Comparison of ENCODE assay signal across 8 cellular contexts in the genomic region with DNA sequence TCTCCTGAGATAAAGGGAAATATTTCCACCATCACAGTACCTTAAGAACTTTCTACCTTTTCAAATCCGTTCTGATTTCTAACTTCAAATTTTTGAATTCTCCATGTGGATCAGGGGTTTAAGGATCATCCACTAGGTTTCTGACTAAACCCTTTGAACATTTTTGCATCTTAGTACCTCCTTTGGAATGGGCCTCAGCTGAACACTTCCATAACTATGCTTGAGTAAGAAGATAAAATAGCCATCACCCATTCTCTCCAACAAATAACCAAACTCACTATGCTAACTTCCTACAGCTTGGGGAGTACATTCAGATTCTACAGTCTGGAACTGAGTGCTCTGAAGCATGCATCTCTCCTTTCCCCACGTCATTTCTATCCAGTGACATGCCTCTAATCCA. TPM values are rescaled to one million over a fixed set of nuclear protein-coding genes. Genes with fewer than 3 reads are reported as not detected.
A peak's percentile ranks its signal among the peaks of the same experiment; 100 is the strongest.
DNase-seq lines count a peak whose midpoint lies in the region; ATAC-seq and TF ChIP-seq lines count a peak whose summit lies in the region.

No MANE protein-coding gene starts in this region.

- peaks cover 13% of the 10 kb centered on the region for H3K79me2 ChIP-seq in parathyroid adenoma

- no peak for TF ChIP-seq POLR2A in Peyer's patch (IDR thresholded peaks at IDR 0.05)
- no peak for TF ChIP-seq POLR2A in esophagus muscularis mucosa (IDR thresholded peaks at IDR 0.05; ENCODE audit: low read depth)

- peak overlapping the region; percentile 69 to 92 (median 83) for H3K27ac ChIP-seq in Peyer's patch
- H3K27ac ChIP-seq in esophagus muscularis mucosa (replicated peaks in 1 of 4): peak overlapping the region; percentile 79 to 84 (median 83)
- H3K27ac ChIP-seq in parathyroid adenoma: peak overlapping the region; percentile 81

- H3K4me1 ChIP-seq in Caco-2: peaks cover 9% of the 10 kb centered on the region
- peaks cover 0 to 18% (median 7%) of the 10 kb centered on the region in 4 donors for H3K4me1 ChIP-seq in Peyer's patch
- peaks cover 24 to 47% (median 45%) of the 10 kb centered on the region in 4 donors for H3K4me1 ChIP-seq in esophagus muscularis mucosa
- H3K4me1 ChIP-seq in parathyroid adenoma: peaks cover 12% of the 10 kb centered on the region

- peak overlapping the region; percentile 97 for H2AFZ ChIP-seq in parathyroid adenoma

- no peak overlapping the region for H3K9ac ChIP-seq in parathyroid adenoma

- 74% methylated on average over 2 of the region's 2 CpGs for WGBS in esophagus muscularis mucosa

- DNase-seq in Caco-2 (no peak), Peyer's patch (no peak), esophagus muscularis mucosa (ENCODE audit: extremely low spot score) (no peak), NCI-H774 (lab: John Stamatoyannopoulos, UW) (no peak), SKM-1 (lab: John Stamatoyannopoulos, UW; ENCODE audit: unreplicated experiment) (no peak)

- peaks cover 16% of the 10 kb centered on the region for H3K4me1 Mint-ChIP-seq in Caco-2 (ENCODE audit: low read depth, unreplicated experiment)

- H3K9me3 Mint-ChIP-seq in Caco-2 (ENCODE audit: unreplicated experiment): no peaks in the 10 kb centered on the region

- BruUV-seq in Caco-2 (replicated peaks; lab: Mats Ljungman, UMichigan): no TSS peak

- peak overlapping the region; percentile 65 for H3K4me2 ChIP-seq in parathyroid adenoma (ENCODE audit: low read length)

- ATAC-seq in HG03565 (IDR thresholded peaks at IDR 0.05; ENCODE audit: unreplicated experiment) (no peak), GM18517 (IDR thresholded peaks at IDR 0.05; ENCODE audit: unreplicated experiment) (no peak)

- POLR2A ChIA-PET in Caco-2 (lab: Charles Lee): interaction anchor here (1.2 kb wide), 1 partner anchor 850 kb away, joined by 3 read pairs; a partner anchor contains a TSS

- TF ChIP-seq EP300 in esophagus muscularis mucosa (IDR thresholded peaks at IDR 0.05): no peak

- no peaks in the 10 kb centered on the region for H3K27me3 Mint-ChIP-seq in Caco-2 (ENCODE audit: insufficient read depth, unreplicated experiment)

- H3K4me3 ChIP-seq in Caco-2 (ENCODE audit: low read depth, low read length) (peak overlapping the region; percentile 87), Peyer's patch (peak overlapping the region in 1 of 4 donors; percentile 71), esophagus muscularis mucosa (peak overlapping the region; percentile 63 to 74 (median 67)), parathyroid adenoma (ENCODE audit: low read depth, low read length) (no peak overlapping the region)

- intact Hi-C loops in Caco-2 (cut with micrococcal nuclease; ENCODE audit: unreplicated experiment): loop anchor here (10.0 kb wide), 1 partner anchor 851 kb away; a partner anchor contains a TSS
- intact Hi-C loops in esophagus muscularis mucosa (cut with DNase I): loop anchor here (5.0 to 10.0 kb wide), 3 partner anchors 61 to 1081 kb away; a partner anchor contains a TSS

- H3K36me3 Mint-ChIP-seq in Caco-2 (ENCODE audit: insufficient read depth, unreplicated experiment): peaks cover 11% of the 10 kb centered on the region

- no peaks in the 10 kb centered on the region for H3K36me3 ChIP-seq in Caco-2 (ENCODE audit: control insufficient read depth, insufficient read depth, low read length)
- no peaks in the 10 kb centered on the region for H3K36me3 ChIP-seq in Peyer's patch
- H3K36me3 ChIP-seq in esophagus muscularis mucosa: peaks cover 3% of the 10 kb centered on the region in 4 donors
- H3K36me3 ChIP-seq in parathyroid adenoma (ENCODE audit: control insufficient read depth, insufficient read depth, low read length): no peaks in the 10 kb centered on the region

- H3K27ac Mint-ChIP-seq in Caco-2 (ENCODE audit: unreplicated experiment): peak overlapping the region; percentile 79

- H3K27me3 ChIP-seq in Caco-2 (replicated peaks; ENCODE audit: control insufficient read depth, insufficient read depth, low read length) (no peaks in the 10 kb centered on the region), Peyer's patch (no peaks in the 10 kb centered on the region), esophagus muscularis mucosa (no peaks in the 10 kb centered on the region), parathyroid adenoma (ENCODE audit: control insufficient read depth, insufficient read depth, low read length) (no peaks in the 10 kb centered on the region)

- H3K4me3 Mint-ChIP-seq in Caco-2 (ENCODE audit: unreplicated experiment): peak overlapping the region; percentile 87

- no peaks in the 10 kb centered on the region for H3K9me3 ChIP-seq in Caco-2
- H3K9me3 ChIP-seq in Peyer's patch: no peaks in the 10 kb centered on the region
- H3K9me3 ChIP-seq in esophagus muscularis mucosa: no peaks in the 10 kb centered on the region
- H3K9me3 ChIP-seq in parathyroid adenoma (ENCODE audit: control insufficient read depth, low read length): no peaks in the 10 kb centered on the region

- no peak for TF ChIP-seq CTCF in Caco-2 (IDR thresholded peaks at IDR 0.05; ENCODE audit: insufficient read depth in 1 of 2, low read depth in 1 of 2, low read length in 1 of 2, severe bottlenecking in 1 of 2, unreplicated experiment in 1 of 2)
- TF ChIP-seq CTCF in Peyer's patch (IDR thresholded peaks at IDR 0.05): no peak
- no peak for TF ChIP-seq CTCF in esophagus muscularis mucosa (IDR thresholded peaks at IDR 0.05)
- no peak for TF ChIP-seq CTCF in parathyroid adenoma (IDR thresholded peaks at IDR 0.05)

- CTCF ChIA-PET in Caco-2 (lab: Charles Lee): no interaction called here

RNA-seq across cellular contexts. Expression of a gene that starts 1.3 kb away (rescaled TPM):
- 16.0 and 16.9 TPM in 2 replicates for total RNA-seq in Caco-2 (2022)
- 10 to 100 TPM; 20.5 to 67.6 (median 45.4) TPM for total RNA-seq in Peyer's patch
- total RNA-seq in esophagus muscularis mucosa: 10 to 100 TPM; 22.7 to 31.1 (median 26.4) TPM
